33 cellular contexts compared by ENCODE assay signal in genomic region chr11:17511571-17511970, GRCh38. TPM values are rescaled to one million over a fixed set of nuclear protein-coding genes. Genes with fewer than 3 reads are reported as not detected.
"Had no signal": no experiment of that assay in that cellular context is flagged by ENCODE, and none has a peak within 500 bp of the region (broad histone marks: within the 10 kb centered on the region; RNA-seq: fewer than 3 reads in every experiment).

No MANE protein-coding gene starts in this region.

- H3K4me1 ChIP-seq: foreskin keratinocyte had no signal

- H3K4me3 Mint-ChIP-seq: activated CD8-positive, alpha-beta T cell treated with anti-CD3 and anti-CD28 coated beads for 36 hours; activated naive CD8-positive, alpha-beta T cell; activated T-cell treated with anti-CD3 and anti-CD28 coated beads, Interleukin-2, amount 50 U/mL, for 4 hours; activated T-helper 17 cell treated with anti-CD3 and anti-CD28 coated beads, Interleukin-2, amount 50 U/mL, for 72 hours; central memory CD8-positive, alpha-beta T cell; effector memory CD8-positive, alpha-beta T cell; WTC11 had no signal

- H3K36me3 ChIP-seq: brain microvascular endothelial cell, esophagus muscularis mucosa, gastrocnemius medialis, heart left ventricle had no signal

- H3K4me3 ChIP-seq: esophagus muscularis mucosa, gastrocnemius medialis, heart left ventricle had no signal

- H3K27me3 ChIP-seq: esophagus muscularis mucosa, gastrocnemius medialis, heart left ventricle had no signal

- H3K27ac ChIP-seq: brain microvascular endothelial cell, esophagus muscularis mucosa, foreskin keratinocyte, gastrocnemius medialis, heart left ventricle had no signal

- H3K4me1 Mint-ChIP-seq: activated T-helper 17 cell treated with anti-CD3 and anti-CD28 coated beads, Interleukin-2, amount 50 U/mL, for 72 hours; central memory CD8-positive, alpha-beta T cell had no signal

- H3K36me3 Mint-ChIP-seq: activated naive CD8-positive, alpha-beta T cell; WTC11 had no signal

- H3K27ac Mint-ChIP-seq: activated CD8-positive, alpha-beta T cell treated with anti-CD3 and anti-CD28 coated beads for 36 hours; activated naive CD8-positive, alpha-beta T cell; activated T-helper 17 cell treated with anti-CD3 and anti-CD28 coated beads, Interleukin-2, amount 50 U/mL, for 72 hours; effector memory CD8-positive, alpha-beta T cell; WTC11 had no signal

- DNase-seq: activated CD4-positive, alpha-beta T cell treated with anti-CD3 and anti-CD28 coated beads for 48 hours; activated CD4-positive, alpha-beta T cell treated with anti-CD3 and anti-CD28 coated beads, Interleukin-2, amount 50 U/mL, for 1 hour; activated CD4-positive, alpha-beta T cell treated with anti-CD3 and anti-CD28 coated beads, Interleukin-2, amount 50 U/mL, for 48 hours; activated CD8-positive, alpha-beta memory T cell treated with anti-CD3 and anti-CD28 coated beads for 24 hours; activated CD8-positive, alpha-beta T cell treated with anti-CD3 and anti-CD28 coated beads for 36 hours; activated effector memory CD4-positive, alpha-beta T cell treated with Interleukin-2 at 50 U/mL for 16 hours; activated gamma-delta T cell treated with Interleukin-2 at 50 U/mL for 16 hours; activated naive CD4-positive, alpha-beta T cell treated with anti-CD3 and anti-CD28 coated beads, Interleukin-2, amount 50 U/mL, for 16 hours; activated naive CD4-positive, alpha-beta T cell treated with Interleukin-2 at 50 U/mL for 16 hours; activated T-cell treated with anti-CD3 and anti-CD28 coated beads, Interleukin-2, amount 50 U/mL, for 4 hours; amniotic stem cell; anterior cingulate cortex; brain microvascular endothelial cell; cortex of kidney; dermis blood vessel endothelial cell; effector CD4-positive, alpha-beta T cell; effector memory CD8-positive, alpha-beta T cell; erythroblast; foreskin keratinocyte; gastrocnemius medialis; glutamatergic neuron; heart left ventricle; T-helper 2 cell had no signal

- H3K9me3 ChIP-seq: esophagus muscularis mucosa, gastrocnemius medialis, heart left ventricle had no signal

- H3K9me3 Mint-ChIP-seq: activated CD8-positive, alpha-beta T cell treated with anti-CD3 and anti-CD28 coated beads for 36 hours; activated T-cell treated with anti-CD3 and anti-CD28 coated beads, Interleukin-2, amount 50 U/mL, for 4 hours; activated T-helper 17 cell treated with anti-CD3 and anti-CD28 coated beads, Interleukin-2, amount 50 U/mL, for 72 hours; central memory CD8-positive, alpha-beta T cell; effector memory CD8-positive, alpha-beta T cell; WTC11 had no signal

RNA-seq across cellular contexts. Expression of gene USH1C, which starts 32.6 kb away (rescaled TPM):
- total RNA-seq: activated CD8-positive, alpha-beta T cell treated with anti-CD3 and anti-CD28 coated beads for 36 hours; activated T-cell treated with anti-CD3 and anti-CD28 coated beads, Interleukin-2, amount 50 U/mL, for 4 hours; activated T-helper 17 cell treated with anti-CD3 and anti-CD28 coated beads, Interleukin-2, amount 50 U/mL, for 72 hours; astrocyte; bronchial epithelial cell; cardiac septum; dermis blood vessel endothelial cell; esophagus muscularis mucosa; foreskin keratinocyte; T-helper 1 cell treated with Interleukin-12 subunit alpha and Interleukin-12 subunit beta and Interleukin-4 antibody, amounts not matched to agents 30 ng/mL and 1 ng/mL, for 36 hours had no signal
- polyA plus RNA-seq: foreskin keratinocyte had no signal

RNA-seq across cellular contexts. Expression of gene ABCC8, which starts 34.9 kb away (rescaled TPM):
- total RNA-seq: activated CD8-positive, alpha-beta T cell treated with anti-CD3 and anti-CD28 coated beads for 36 hours; activated T-cell treated with anti-CD3 and anti-CD28 coated beads, Interleukin-2, amount 50 U/mL, for 4 hours; activated T-helper 17 cell treated with anti-CD3 and anti-CD28 coated beads, Interleukin-2, amount 50 U/mL, for 72 hours; astrocyte; bronchial epithelial cell; dermis blood vessel endothelial cell; foreskin keratinocyte; T-helper 1 cell treated with Interleukin-12 subunit alpha and Interleukin-12 subunit beta and Interleukin-4 antibody, amounts not matched to agents 30 ng/mL and 1 ng/mL, for 36 hours had no signal
- polyA plus RNA-seq: foreskin keratinocyte had no signal

RNA-seq across cellular contexts. Expression of gene OTOG, which starts 35.5 kb away (rescaled TPM):
- total RNA-seq: activated CD8-positive, alpha-beta T cell treated with anti-CD3 and anti-CD28 coated beads for 36 hours; activated T-cell treated with anti-CD3 and anti-CD28 coated beads, Interleukin-2, amount 50 U/mL, for 4 hours; activated T-helper 17 cell treated with anti-CD3 and anti-CD28 coated beads, Interleukin-2, amount 50 U/mL, for 72 hours; astrocyte; bronchial epithelial cell; cardiac septum; dermis blood vessel endothelial cell; esophagus muscularis mucosa; foreskin keratinocyte; gastrocnemius medialis; heart left ventricle; T-helper 1 cell treated with Interleukin-12 subunit alpha and Interleukin-12 subunit beta and Interleukin-4 antibody, amounts not matched to agents 30 ng/mL and 1 ng/mL, for 36 hours had no signal
- polyA plus RNA-seq: adipose tissue, foreskin keratinocyte, heart left ventricle had no signal
